ENCODE assay signal across 19 cellular contexts in the genomic region with DNA sequence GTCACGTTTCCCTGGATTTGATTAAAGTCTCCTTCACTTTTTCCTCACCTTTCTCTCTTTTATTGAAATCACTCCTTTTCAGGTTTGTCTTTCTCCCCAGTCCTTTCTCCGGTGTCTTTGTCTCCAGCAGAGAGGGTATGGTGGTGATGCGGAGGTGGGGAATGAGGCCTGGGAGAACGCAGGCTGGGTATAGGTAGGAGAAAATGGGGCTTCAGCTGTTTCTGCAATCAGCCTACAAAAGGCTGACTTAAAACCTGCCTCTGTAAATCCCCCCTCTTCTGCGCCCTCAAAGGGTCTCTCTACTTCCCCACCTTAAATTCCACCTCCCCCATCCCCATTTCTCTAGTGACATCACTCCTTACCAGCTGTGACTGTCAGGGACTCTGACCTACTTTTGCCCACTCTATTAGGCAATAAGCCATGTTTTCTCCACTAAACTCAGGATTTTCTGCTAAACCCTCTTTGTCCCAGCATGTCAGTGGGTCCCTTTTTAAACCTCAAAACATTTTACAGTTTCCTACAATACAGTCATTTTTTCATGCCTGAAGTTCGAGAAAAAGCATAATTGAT. TPM values are rescaled to one million over a fixed set of nuclear protein-coding genes. Genes with fewer than 3 reads are reported as not detected.
DNase-seq lines count a peak whose midpoint lies in the region; ATAC-seq, FAIRE-seq and TF ChIP-seq lines count a peak whose summit lies in the region.
"Had no signal": no experiment of that assay in that cellular context is flagged by ENCODE, and none has a peak within 500 bp of the region (broad histone marks: within the 10 kb centered on the region; RNA-seq: fewer than 3 reads in every experiment).

No MANE protein-coding gene starts in this region.

- H3K9me3 ChIP-seq in HepG2 (ENCODE audit: low read length) (no peaks in the 10 kb centered on the region), right lobe of liver (no peaks in the 10 kb centered on the region), gastroesophageal sphincter (no peaks in the 10 kb centered on the region)
- H3K9me3 ChIP-seq: left lung, SK-N-SH had no signal

- CTCF ChIA-PET in HepG2 (lab: Yijun Ruan, JAX; ENCODE audit: low intra/inter-chr PET ratio, low total read pairs) = no interaction called here

- intact Hi-C loops in HepG2 (cut with micrococcal nuclease; ENCODE audit: unreplicated experiment) (no loop called here), right lobe of liver (cut with DNase I) (no loop called here)

- BruUV-seq in HepG2 (replicated peaks; lab: Mats Ljungman, UMichigan) = no TSS peak

- in situ Hi-C loops in HepG2 (cut with HindIII; ENCODE audit: extremely low pct_ligation_motif_present, low pct_unique_long_range_greater_than_20kb) = no loop called here

- no peak overlapping the region for H3K9ac ChIP-seq in HepG2 (ENCODE audit: insufficient read depth, low read depth, low read length)
- H3K9ac ChIP-seq: SK-N-SH had no signal

- H3K4me2 ChIP-seq in HepG2 (ENCODE audit: low read depth, low read length) = no peak overlapping the region
- H3K4me2 ChIP-seq: SK-N-SH had no signal

- no peak for FAIRE-seq in HepG2 (lab: Jason Lieb, UNC)
- FAIRE-seq: HTR-8/SVneo had no signal

- no peak for TF ChIP-seq EP300 in HepG2 (IDR thresholded peaks at IDR 0.05; ENCODE audit: low read depth in 2 of 2, low read length in 2 of 2)
- TF ChIP-seq EP300 in HepG2 (CRISPR knock-in tag; IDR thresholded peaks at IDR 0.05; ENCODE audit: borderline replicate concordance) = no peak
- TF ChIP-seq EP300 in gastroesophageal sphincter (IDR thresholded peaks at IDR 0.05) = no peak

- H2AFZ ChIP-seq in HepG2 (ENCODE audit: low read length) = no peak overlapping the region

- no peak for DNase-seq in HepG2 (ENCODE audit: low spot score)
- DNase-seq in right lobe of liver = no peak
- DNase-seq in nephron progenitor cell = no peak
- DNase-seq in activated CD4-positive, alpha-beta T cell treated with anti-CD3 and anti-CD28 coated beads for 48 hours = no peak
- DNase-seq in OCI-M2 (lab: John Stamatoyannopoulos, UW; ENCODE audit: unreplicated experiment) = no peak
- no peak for DNase-seq in iPS-NIHi11 (ENCODE audit: low spot score)
- DNase-seq: 8988T; foreskin keratinocyte; left lung; NCI-H1436; SK-N-SH; stimulated activated naive CD8-positive, alpha-beta T cell treated with anti-CD3 and anti-CD28 coated beads, Interleukin-15, Interleukin-2, amounts not matched to agents 100 U/mL and 50 U/mL, for 24 hours had no signal

- H3K9me3 Mint-ChIP-seq in nephron progenitor cell = peaks cover 8% of the 10 kb centered on the region
- H3K9me3 Mint-ChIP-seq: dendritic cell treated with granulocyte-macrophage colony-stimulating factor and Interleukin-4, amounts not matched to agents 40 ng/mL and 50 ng/mL, for 4 days had no signal

- TF ChIP-seq RAD21 in HepG2 (CRISPR knock-in tag; IDR thresholded peaks at IDR 0.05) = no peak

- 20% methylated on average over 6 of the region's 6 CpGs for WGBS in HepG2 (ENCODE audit: low lambda C conversion rate)
- whole genome bisulfite sequencing in right lobe of liver (ENCODE audit: insufficient coverage, low coverage, low lambda C conversion rate, missing lambda C conversion rate) = 73% methylated on average over 5 of the region's 6 CpGs
- WGBS in gastroesophageal sphincter (ENCODE audit: low coverage in 1 of 2), 2 donors = 77 to 84% methylated on average over 3 to 6 of the region's 6 CpGs

- ATAC-seq in HepG2 (no peak), right lobe of liver (no peak), gastroesophageal sphincter (no peak), GM21390 (IDR thresholded peaks at IDR 0.05; ENCODE audit: unreplicated experiment) (no peak)
- ATAC-seq: foreskin keratinocyte; left lung; stimulated activated naive CD8-positive, alpha-beta T cell treated with anti-CD3 and anti-CD28 coated beads, Interleukin-15, Interleukin-2, amounts not matched to agents 100 U/mL and 50 U/mL, for 24 hours had no signal

- no peak for TF ChIP-seq CTCF in HepG2 (CRISPR knock-in tag; IDR thresholded peaks at IDR 0.05)
- TF ChIP-seq CTCF in right lobe of liver (IDR thresholded peaks at IDR 0.05) = no peak
- TF ChIP-seq CTCF in gastroesophageal sphincter (IDR thresholded peaks at IDR 0.05) = no peak
- TF ChIP-seq CTCF in nephron progenitor cell (IDR thresholded peaks at IDR 0.05) = no peak

- H3K4me3 Mint-ChIP-seq in nephron progenitor cell = peak overlapping the region; percentile 20
- H3K4me3 Mint-ChIP-seq: activated naive CD8-positive, alpha-beta T cell; B cell; dendritic cell treated with granulocyte-macrophage colony-stimulating factor and Interleukin-4, amounts not matched to agents 40 ng/mL and 50 ng/mL, for 4 days had no signal

- H3K36me3 ChIP-seq in HepG2 (replicated peaks in 1 of 2; ENCODE audit: control insufficient read depth in 1 of 2, insufficient read depth in 2 of 2, low read length in 2 of 2) (no peaks in the 10 kb centered on the region), right lobe of liver (no peaks in the 10 kb centered on the region), gastroesophageal sphincter (no peaks in the 10 kb centered on the region)
- H3K36me3 ChIP-seq: left lung had no signal

- H3K4me1 ChIP-seq in HepG2 (ENCODE audit: insufficient read depth, low read length) (no peaks in the 10 kb centered on the region), right lobe of liver (no peaks in the 10 kb centered on the region), gastroesophageal sphincter (peaks cover 10 to 48% (median 17%) of the 10 kb centered on the region in 3 donors)

- H3K27ac Mint-ChIP-seq in nephron progenitor cell = peak overlapping the region; percentile 25
- H3K27ac Mint-ChIP-seq: activated naive CD8-positive, alpha-beta T cell; B cell; dendritic cell treated with granulocyte-macrophage colony-stimulating factor and Interleukin-4, amounts not matched to agents 40 ng/mL and 50 ng/mL, for 4 days had no signal

- POLR2A ChIA-PET in HepG2 (lab: Yijun Ruan, JAX) = no interaction called here

- no peaks in the 10 kb centered on the region for H3K27me3 Mint-ChIP-seq in nephron progenitor cell (ENCODE audit: low read depth, poor library complexity)
- H3K27me3 Mint-ChIP-seq: activated naive CD8-positive, alpha-beta T cell had no signal

- H3K4me1 Mint-ChIP-seq in nephron progenitor cell = peaks cover 21% of the 10 kb centered on the region

- no peak overlapping the region for H3K27ac ChIP-seq in HepG2 (ENCODE audit: extremely low read length, insufficient read depth, low read length)
- H3K27ac ChIP-seq in right lobe of liver = no peak overlapping the region
- peak overlapping the region in 3 of 4 donors; percentile 19 to 80 (median 50) for H3K27ac ChIP-seq in gastroesophageal sphincter
- H3K27ac ChIP-seq: epithelial cell of prostate, foreskin keratinocyte, left lung had no signal

- H3K27me3 ChIP-seq in HepG2 (ENCODE audit: control insufficient read depth in 1 of 2, insufficient read depth in 2 of 2, low read length in 2 of 2) (peaks cover 1 to 23% of the 10 kb centered on the region in 2 experiments; a peak in 1 of 5 replicates), right lobe of liver (no peaks in the 10 kb centered on the region), gastroesophageal sphincter (no peaks in the 10 kb centered on the region)
- H3K27me3 ChIP-seq: foreskin keratinocyte, left lung had no signal

- H3K79me2 ChIP-seq in HepG2 (ENCODE audit: insufficient read depth, low read length) = no peaks in the 10 kb centered on the region

- no peaks in the 10 kb centered on the region for H4K20me1 ChIP-seq in HepG2 (ENCODE audit: insufficient read depth, low read length)

- H3K36me3 Mint-ChIP-seq in nephron progenitor cell (ENCODE audit: low read depth) = no peaks in the 10 kb centered on the region
- H3K36me3 Mint-ChIP-seq: activated naive CD8-positive, alpha-beta T cell had no signal

- TF ChIP-seq POLR2A in HepG2 (IDR thresholded peaks at IDR 0.05; ENCODE audit: insufficient read depth in 1 of 2, low read depth in 2 of 2, low read length in 2 of 2) (no peak), right lobe of liver (IDR thresholded peaks at IDR 0.05) (no peak), gastroesophageal sphincter (IDR thresholded peaks at IDR 0.05) (no peak)

- H3K4me3 ChIP-seq in HepG2 (replicated peaks in 1 of 3; ENCODE audit: insufficient read depth in 1 of 3, low read depth in 2 of 3, low read length in 3 of 3) (no peak overlapping the region), right lobe of liver (no peak overlapping the region), gastroesophageal sphincter (no peak overlapping the region)
- H3K4me3 ChIP-seq: left lung had no signal

RNA-seq across cellular contexts. Expression of gene RIMKLB, which starts 8.1 kb away (rescaled TPM):
- total RNA-seq in HepG2 (2016; rRNA removed; fragmentation: Illumina TruSeq; extraction: Trizol) = 0.21 and 0.33 TPM in 2 replicates
- total RNA-seq in HepG2 (2016; cell fraction: cytosol; rRNA removed; fragmentation: Illumina TruSeq; extraction: Trizol; ENCODE audit: low read depth) = not detected in 2 replicates
- 0.22 and 0.39 TPM in 2 replicates for total RNA-seq in HepG2 (2016; cell fraction: insoluble cytoplasmic fraction; rRNA removed; fragmentation: Illumina TruSeq; extraction: Trizol)
- total RNA-seq in HepG2 (2016; cell fraction: membrane; rRNA removed; fragmentation: Illumina TruSeq; extraction: Trizol) = 0.03 TPM in 1 of 2 replicates, not detected in the other
- total RNA-seq in HepG2 (2016; cell fraction: nucleus; rRNA removed; fragmentation: Illumina TruSeq; extraction: Trizol) = 0.78 and 1.7 TPM in 2 replicates
- polyA plus RNA-seq in HepG2 (2011; rRNA removed) = 0.35 and 0.40 TPM in 2 replicates
- 0.15 and 0.18 TPM in 2 replicates for polyA plus RNA-seq in HepG2 (2011; cell fraction: cytosol; rRNA removed)
- polyA plus RNA-seq in HepG2 (2011; cell fraction: nucleus; rRNA removed) = 0.96 and 2.2 TPM in 2 replicates
- 0.52 and 1.0 TPM in 2 replicates for polyA plus RNA-seq in HepG2 (2012)
- polyA plus RNA-seq in HepG2 (2016; cell fraction: cytosol; fragmentation: Illumina TruSeq; extraction: Trizol; ENCODE audit: low read depth) = not detected in 2 replicates
- 0.30 TPM in 1 of 2 replicates, not detected in the other for polyA plus RNA-seq in HepG2 (2016; cell fraction: insoluble cytoplasmic fraction; fragmentation: Illumina TruSeq; extraction: Trizol; ENCODE audit: low read depth)
- not detected in 2 replicates for polyA plus RNA-seq in HepG2 (2016; cell fraction: membrane; fragmentation: Illumina TruSeq; extraction: Trizol; ENCODE audit: low read depth)
- polyA plus RNA-seq in HepG2 (2016; cell fraction: nucleus; fragmentation: Illumina TruSeq; extraction: Trizol; ENCODE audit: insufficient read depth, low read depth) = 1.3 and 1.8 TPM in 2 replicates
- 0.06 and 372 TPM in 2 replicates for polyA minus RNA-seq in HepG2 (2011; rRNA and poly(A)+ RNA removed; ENCODE audit: low replicate concordance)
- polyA minus RNA-seq in HepG2 (2011; cell fraction: cytosol; rRNA and poly(A)+ RNA removed) = 0.89 and 1.3 TPM in 2 replicates
- polyA minus RNA-seq in HepG2 (2011; cell fraction: nucleus; rRNA and poly(A)+ RNA removed) = 2.2 and 2.6 TPM in 2 replicates
- 1 to 10 TPM; 1.3 to 4.7 (median 2.6) TPM for total RNA-seq in right lobe of liver
- total RNA-seq in gastroesophageal sphincter = 10 to 100 TPM; 36.5 to 49.7 (median 43.5) TPM

RNA-seq across cellular contexts. Expression of gene MFAP5, which starts 27.1 kb away (rescaled TPM):
- total RNA-seq in HepG2 (2016; rRNA removed; fragmentation: Illumina TruSeq; extraction: Trizol) (not detected in 2 replicates), right lobe of liver (under 1 TPM in 2 of 6 experiments, not detected in 4; 0.12 to 0.39 TPM), gastroesophageal sphincter (100 to 1,000 TPM in 3 of 4 donors, 10 to 100 TPM in 1; 49.3 to 205 (median 137) TPM)
- not detected in 2 replicates for total RNA-seq in HepG2 (2016; cell fraction: cytosol; rRNA removed; fragmentation: Illumina TruSeq; extraction: Trizol; ENCODE audit: low read depth)
- not detected in 2 replicates for total RNA-seq in HepG2 (2016; cell fraction: insoluble cytoplasmic fraction; rRNA removed; fragmentation: Illumina TruSeq; extraction: Trizol)
- not detected in 2 replicates for total RNA-seq in HepG2 (2016; cell fraction: membrane; rRNA removed; fragmentation: Illumina TruSeq; extraction: Trizol)
- total RNA-seq in HepG2 (2016; cell fraction: nucleus; rRNA removed; fragmentation: Illumina TruSeq; extraction: Trizol) = not detected in 2 replicates
- 0.07 TPM in 1 of 2 replicates, not detected in the other for polyA plus RNA-seq in HepG2 (2011; rRNA removed)
- 0.15 and 0.23 TPM in 2 replicates for polyA plus RNA-seq in HepG2 (2011; cell fraction: cytosol; rRNA removed)
- polyA plus RNA-seq in HepG2 (2011; cell fraction: nucleus; rRNA removed) = not detected in 2 replicates
- polyA plus RNA-seq in HepG2 (2012) = not detected in 2 replicates
- not detected in 2 replicates for polyA plus RNA-seq in HepG2 (2016; cell fraction: cytosol; fragmentation: Illumina TruSeq; extraction: Trizol; ENCODE audit: low read depth)
- not detected in 2 replicates for polyA plus RNA-seq in HepG2 (2016; cell fraction: insoluble cytoplasmic fraction; fragmentation: Illumina TruSeq; extraction: Trizol; ENCODE audit: low read depth)
- polyA plus RNA-seq in HepG2 (2016; cell fraction: membrane; fragmentation: Illumina TruSeq; extraction: Trizol; ENCODE audit: low read depth) = not detected in 2 replicates
- not detected in 2 replicates for polyA plus RNA-seq in HepG2 (2016; cell fraction: nucleus; fragmentation: Illumina TruSeq; extraction: Trizol; ENCODE audit: insufficient read depth, low read depth)
- polyA minus RNA-seq in HepG2 (2011; rRNA and poly(A)+ RNA removed; ENCODE audit: low replicate concordance) = 442 TPM in 1 of 2 replicates, not detected in the other
- polyA minus RNA-seq in HepG2 (2011; cell fraction: cytosol; rRNA and poly(A)+ RNA removed) = 0.62 TPM in 1 of 2 replicates, not detected in the other
- 0.52 and 1.2 TPM in 2 replicates for polyA minus RNA-seq in HepG2 (2011; cell fraction: nucleus; rRNA and poly(A)+ RNA removed)

Comparison
In these comparisons a context has a peak if more than half of its experiments do, and no peak if none do; other contexts are left out.
1. H3K27ac ChIP-seq: peak in gastroesophageal sphincter (3 of 4); none in HepG2 (single experiment) and right lobe of liver (0 of 3).
2. RNA of gene RIMKLB, which starts 8.1 kb away (total RNA-seq): 36.5 to 49.7 TPM in gastroesophageal sphincter; 1.3 to 4.7 TPM in right lobe of liver and 0.03 to 1.7 TPM in HepG2; every median in the first group is over 4 times any median in the second.
3. RNA of gene MFAP5, which starts 27.1 kb away (total RNA-seq): 49.3 to 205 TPM in gastroesophageal sphincter; 0.12 to 0.39 TPM in right lobe of liver and not detected in HepG2; every median in the first group is over 10 times any median in the second.